In the genomic region with DNA sequence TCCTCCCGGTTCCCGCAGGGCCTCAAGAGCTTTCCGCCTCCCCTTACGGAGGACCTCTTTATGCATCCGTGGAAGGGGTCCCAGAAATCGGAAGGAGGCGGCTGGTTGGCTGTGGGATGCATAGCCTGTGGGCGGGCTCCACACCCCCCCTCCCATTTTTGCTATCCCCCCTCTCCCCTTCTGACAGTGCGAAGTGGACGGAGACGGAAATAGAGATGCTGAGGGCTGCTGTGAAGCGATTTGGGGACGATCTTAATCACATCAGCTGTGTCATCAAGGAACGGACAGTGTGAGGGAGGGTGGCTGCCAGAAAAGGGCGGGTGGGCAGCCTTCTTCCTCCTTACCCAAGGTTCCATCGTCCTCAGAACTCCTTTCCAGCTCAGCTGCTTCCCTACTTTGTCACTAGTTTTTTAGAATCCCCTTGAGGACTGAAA, we compare ENCODE assay signal across 7 cellular contexts. TPM values are rescaled to one million over a fixed set of nuclear protein-coding genes. Genes with fewer than 3 reads are reported as not detected.
DNase-seq lines count a peak whose midpoint lies in the region; ATAC-seq and TF ChIP-seq lines count a peak whose summit lies in the region.

No MANE protein-coding gene starts in this region.

- H3K4me3 ChIP-seq in HUES6 (ENCODE audit: low read depth, low read length) (peak overlapping the region; percentile 97), iPS-15b (ENCODE audit: low read depth, low read length) (peak overlapping the region; percentile 84), stomach (peak overlapping the region; percentile 79 to 95 (median 88))

- POLR2A ChIA-PET in activated CD8-positive, alpha-beta T cell treated with anti-CD3 and anti-CD28 coated beads, Interleukin-2, amount 10 ng/mL, durations not matched to agents 7 days and 5 days (lab: Charles Lee): interaction anchor here (0.6 to 3.1 kb wide), 11 partner anchors 9 to 672 kb away, joined by 3 to 31 read pairs (median 4); partner anchors contain the start of genes SLC16A13 and TP53

- no peaks in the 10 kb centered on the region for H3K9me3 Mint-ChIP-seq in activated CD8-positive, alpha-beta T cell treated with anti-CD3 and anti-CD28 coated beads, Interleukin-2, amount 10 ng/mL, durations not matched to agents 7 days and 5 days (ENCODE audit: insufficient read depth)

- H3K27me3 ChIP-seq in HUES6 (ENCODE audit: control insufficient read depth, insufficient read depth, low read length): peaks cover 3% of the 10 kb centered on the region; the same call in 1 of the 2 replicates
- H3K27me3 ChIP-seq in iPS-15b (ENCODE audit: control insufficient read depth, insufficient read depth, low read length): peaks cover 14% of the 10 kb centered on the region
- no peaks in the 10 kb centered on the region for H3K27me3 ChIP-seq in stomach

- H3K4me1 Mint-ChIP-seq in activated CD8-positive, alpha-beta T cell treated with anti-CD3 and anti-CD28 coated beads, Interleukin-2, amount 10 ng/mL, durations not matched to agents 7 days and 5 days (ENCODE audit: low read depth): peaks cover 71% of the 10 kb centered on the region

- peak overlapping the region; percentile 80 for H3K4me3 Mint-ChIP-seq in activated CD8-positive, alpha-beta T cell treated with anti-CD3 and anti-CD28 coated beads, Interleukin-2, amount 10 ng/mL, durations not matched to agents 7 days and 5 days

- peaks cover 10% of the 10 kb centered on the region for H3K36me3 ChIP-seq in HUES6 (ENCODE audit: control insufficient read depth, insufficient read depth, low read length)
- peaks cover 11% of the 10 kb centered on the region for H3K36me3 ChIP-seq in iPS-15b (ENCODE audit: control insufficient read depth, insufficient read depth, low read length)
- peaks cover 4 to 15% (median 14%) of the 10 kb centered on the region in 4 donors for H3K36me3 ChIP-seq in stomach

- DNase-seq in activated CD8-positive, alpha-beta T cell treated with anti-CD3 and anti-CD28 coated beads, Interleukin-2, amount 10 ng/mL, durations not matched to agents 7 days and 5 days: peak; percentile 54
- DNase-seq in stomach: no peak
- DNase-seq in GM19240 (ENCODE audit: insufficient read length, low spot score): no peak

- 36 to 63% (median 49%) methylated on average over 16 of the region's 16 CpGs for WGBS in stomach, 5 donors

- H3K4me1 ChIP-seq in HUES6 (ENCODE audit: control insufficient read depth, insufficient read depth, low read length): peaks cover 23% of the 10 kb centered on the region
- peaks cover 5% of the 10 kb centered on the region for H3K4me1 ChIP-seq in iPS-15b (ENCODE audit: control insufficient read depth, insufficient read depth, low read length)
- peaks cover 44 to 84% (median 66%) of the 10 kb centered on the region in 4 donors for H3K4me1 ChIP-seq in stomach

- H3K27ac ChIP-seq in HUES6 (ENCODE audit: low read depth, low read length) (no peak overlapping the region), stomach (peak overlapping the region; percentile 97 to 99 (median 98))

- no peak for TF ChIP-seq EP300 in stomach (IDR thresholded peaks at IDR 0.05)

- H3K36me3 Mint-ChIP-seq in activated CD8-positive, alpha-beta T cell treated with anti-CD3 and anti-CD28 coated beads, Interleukin-2, amount 10 ng/mL, durations not matched to agents 7 days and 5 days (ENCODE audit: low read depth): peaks cover 32% of the 10 kb centered on the region

- H3K9me3 ChIP-seq in HUES6 (ENCODE audit: control insufficient read depth, insufficient read depth, low read depth, low read length) (no peaks in the 10 kb centered on the region), iPS-15b (ENCODE audit: control insufficient read depth, insufficient read depth, low read length) (no peaks in the 10 kb centered on the region), stomach (no peaks in the 10 kb centered on the region)

- intact Hi-C loops in stomach (cut with DNase I; ENCODE audit: low total_unique reads): no loop called here

- no peak for ATAC-seq in activated CD8-positive, alpha-beta T cell treated with anti-CD3 and anti-CD28 coated beads, Interleukin-2, amount 10 ng/mL, durations not matched to agents 7 days and 5 days
- ATAC-seq in GM19397 (IDR thresholded peaks at IDR 0.05; ENCODE audit: unreplicated experiment) (no peak), GM18867 (IDR thresholded peaks at IDR 0.05; ENCODE audit: unreplicated experiment) (no peak)

- CTCF ChIA-PET in activated CD8-positive, alpha-beta T cell treated with anti-CD3 and anti-CD28 coated beads, Interleukin-2, amount 10 ng/mL, durations not matched to agents 7 days and 5 days (lab: Charles Lee): interaction anchor here (0.6 to 3.9 kb wide), 9 partner anchors 8 to 281 kb away, joined by 3 to 27 read pairs (median 6); partner anchors contain the start of gene SLC16A13

- no peak for TF ChIP-seq POLR2A in stomach (IDR thresholded peaks at IDR 0.05)

- peak overlapping the region; percentile 99 for H3K27ac Mint-ChIP-seq in activated CD8-positive, alpha-beta T cell treated with anti-CD3 and anti-CD28 coated beads, Interleukin-2, amount 10 ng/mL, durations not matched to agents 7 days and 5 days

- peaks cover 2% of the 10 kb centered on the region for H3K27me3 Mint-ChIP-seq in activated CD8-positive, alpha-beta T cell treated with anti-CD3 and anti-CD28 coated beads, Interleukin-2, amount 10 ng/mL, durations not matched to agents 7 days and 5 days (ENCODE audit: low read depth)

- H3K9ac ChIP-seq in HUES6 (ENCODE audit: low read length) (peak overlapping the region; percentile 47), iPS-15b (ENCODE audit: low read depth, low read length) (no peak overlapping the region)

- TF ChIP-seq CTCF in stomach (IDR thresholded peaks at IDR 0.05): no peak

RNA-seq across cellular contexts. Expression of gene RNASEK, which starts 3.2 kb away (rescaled TPM):
- total RNA-seq in activated CD8-positive, alpha-beta T cell treated with anti-CD3 and anti-CD28 coated beads, Interleukin-2, amount 10 ng/mL, durations not matched to agents 7 days and 5 days: 100 to 1,000 TPM; 104 to 116 TPM
- total RNA-seq in stomach: 100 to 1,000 TPM in 2 of 5 donors, 10 to 100 TPM in 3; 12.3 to 173 (median 78.8) TPM
- polyA plus RNA-seq in stomach: 100 to 1,000 TPM; 243 to 390 (median 247) TPM

RNA-seq across cellular contexts. Expression of gene BCL6B, which starts 7.2 kb away (rescaled TPM):
- total RNA-seq in activated CD8-positive, alpha-beta T cell treated with anti-CD3 and anti-CD28 coated beads, Interleukin-2, amount 10 ng/mL, durations not matched to agents 7 days and 5 days: under 1 TPM; 0.47 to 0.63 TPM
- total RNA-seq in stomach: 1 to 10 TPM in 3 of 5 donors, not detected in 2; 1.3 to 5.5 (median 2.9) TPM
- polyA plus RNA-seq in stomach: 1 to 10 TPM; 2.2 to 5.0 (median 4.3) TPM

RNA-seq across cellular contexts. Expression of gene ALOX12, which starts 19.8 kb away (rescaled TPM):
- not detected for total RNA-seq in activated CD8-positive, alpha-beta T cell treated with anti-CD3 and anti-CD28 coated beads, Interleukin-2, amount 10 ng/mL, durations not matched to agents 7 days and 5 days
- under 1 TPM in 1 of 5 donors, not detected in 4; 0.92 TPM for total RNA-seq in stomach
- polyA plus RNA-seq in stomach: 1 to 10 TPM in 1 of 3 donors, not detected in 2; 3.4 TPM

RNA-seq across cellular contexts. Expression of gene SLC16A13, which starts 20.2 kb away (rescaled TPM):
- 10 to 100 TPM; 14.8 to 15.0 TPM for total RNA-seq in activated CD8-positive, alpha-beta T cell treated with anti-CD3 and anti-CD28 coated beads, Interleukin-2, amount 10 ng/mL, durations not matched to agents 7 days and 5 days
- 1 to 10 TPM in 1 of 5 donors, not detected in 4; 2.9 TPM for total RNA-seq in stomach
- polyA plus RNA-seq in stomach: 1 to 10 TPM in 1 of 3 donors, under 1 TPM in 1, not detected in 1; 0.56 to 1.4 TPM

RNA-seq across cellular contexts. Expression of gene SLC16A11, which starts 28.3 kb away (rescaled TPM):
- total RNA-seq in activated CD8-positive, alpha-beta T cell treated with anti-CD3 and anti-CD28 coated beads, Interleukin-2, amount 10 ng/mL, durations not matched to agents 7 days and 5 days: under 1 TPM; 0.34 to 0.39 TPM
- total RNA-seq in stomach: not detected
- polyA plus RNA-seq in stomach: 1 to 10 TPM in 2 of 3 donors, under 1 TPM in 1; 0.68 to 3.7 (median 2.3) TPM
